ENCODE assay signal across 1 cellular context in genomic region chr4:17576932-17577659, GRCh38.
TF ChIP-seq lines count a peak whose summit lies in the region.

TSS of gene LAP3 (plus strand) at chr4:17577198. CDS start at chr4:17577466, 268 bp downstream.

TF ChIP-seq in HepG2, 621 proteins besides CTCF, POLR2A, EP300 and RAD21 (continued from another document and continues in another):
- TF ChIP-seq PAXIP1 (CRISPR knock-in tag; conservative IDR thresholded peaks at IDR 0.05) (peak; percentile 39; the same call in 1 of the 2 replicates), NKX3-1 (CRISPR knock-in tag; IDR thresholded peaks at IDR 0.05) (no peak), GATAD1 (CRISPR knock-in tag; IDR thresholded peaks at IDR 0.05) (peak; percentile 68; the same call in 1 of the 2 replicates), ZBTB43 (CRISPR knock-in tag; conservative IDR thresholded peaks at IDR 0.05) (no peak), MYC (CRISPR knock-in tag; IDR thresholded peaks at IDR 0.05; ENCODE audit: borderline replicate concordance) (peak; percentile 98), ZNF639 (CRISPR knock-in tag; conservative IDR thresholded peaks at IDR 0.05) (peak; percentile 79; the same call in 1 of the 2 replicates), ZC3H13 (CRISPR knock-in tag; IDR thresholded peaks at IDR 0.05) (peak; percentile 93), FOXP4 (CRISPR knock-in tag; IDR thresholded peaks at IDR 0.05) (0 out of 2 replicates have a peak, but pooled peaks have one; percentile 12), CEBPG (CRISPR knock-in tag; IDR thresholded peaks at IDR 0.05) (no peak; the same call in 1 of the 2 replicates), ZNF761 (CRISPR knock-in tag; conservative IDR thresholded peaks at IDR 0.05) (no peak), IKZF4 (CRISPR knock-in tag; IDR thresholded peaks at IDR 0.05; ENCODE audit: borderline replicate concordance, low read depth, not compliant biosample characterization) (peak; percentile 71), FOXA1 (IDR thresholded peaks at IDR 0.05) (no peak), FOXA1 (CRISPR knock-in tag; IDR thresholded peaks at IDR 0.05) (no peak), ETV6 (CRISPR knock-in tag; conservative IDR thresholded peaks at IDR 0.05) (peak; percentile 65; the same call in 1 of the 2 replicates), MLLT10 (CRISPR knock-in tag; IDR thresholded peaks at IDR 0.05) (no peak), NFATC3 (CRISPR knock-in tag; IDR thresholded peaks at IDR 0.05) (no peak), GABPB1 (CRISPR knock-in tag; IDR thresholded peaks at IDR 0.05) (peak; percentile 91), ZNF136 (CRISPR knock-in tag; IDR thresholded peaks at IDR 0.05; ENCODE audit: low read depth) (no peak), ELK4 (CRISPR knock-in tag; IDR thresholded peaks at IDR 0.05; ENCODE audit: borderline replicate concordance) (no peak), ZNF460 (CRISPR knock-in tag; IDR thresholded peaks at IDR 0.05; ENCODE audit: borderline replicate concordance) (no peak; the same call in 1 of the 2 replicates), ZGPAT (CRISPR knock-in tag; IDR thresholded peaks at IDR 0.05) (peak; percentile 87), SMARCE1 (IDR thresholded peaks at IDR 0.05; ENCODE audit: borderline replicate concordance) (no peak), ZNF644 (CRISPR knock-in tag; IDR thresholded peaks at IDR 0.05; ENCODE audit: low read depth) (no peak), SPEN (CRISPR knock-in tag; IDR thresholded peaks at IDR 0.05; ENCODE audit: low read depth) (no peak; the same call in 1 of the 2 replicates), KDM4B (CRISPR knock-in tag; IDR thresholded peaks at IDR 0.05) (no peak), FUBP1 (CRISPR knock-in tag; IDR thresholded peaks at IDR 0.05; ENCODE audit: borderline replicate concordance) (no peak), ZNF556 (CRISPR knock-in tag; IDR thresholded peaks at IDR 0.05; ENCODE audit: borderline replicate concordance) (no peak), DBP (CRISPR knock-in tag; IDR thresholded peaks at IDR 0.05; ENCODE audit: not compliant biosample characterization) (peak; percentile 73), GTF3A (CRISPR knock-in tag; conservative IDR thresholded peaks at IDR 0.05) (no peak), ZNF678 (CRISPR knock-in tag; IDR thresholded peaks at IDR 0.05) (no peak), PRDM10 (CRISPR knock-in tag; IDR thresholded peaks at IDR 0.05; ENCODE audit: low read depth) (no peak), ZNF589 (CRISPR knock-in tag; conservative IDR thresholded peaks at IDR 0.05) (peak; percentile 86; the same call in 1 of the 2 replicates), ZNF703 (CRISPR knock-in tag; IDR thresholded peaks at IDR 0.05; ENCODE audit: borderline replicate concordance) (no peak; the same call in 1 of the 2 replicates), SOX6 (IDR thresholded peaks at IDR 0.05) (no peak), SOX6 (CRISPR knock-in tag; IDR thresholded peaks at IDR 0.05) (no peak; the same call in none of the 2 replicates), KLF11 (CRISPR knock-in tag; IDR thresholded peaks at IDR 0.05) (0 out of 2 replicates have a peak, but pooled peaks have one; percentile 41), RFXANK (CRISPR knock-in tag; IDR thresholded peaks at IDR 0.05) (0 out of 2 replicates have a peak, but pooled peaks have one; percentile 54), ZBTB33 (CRISPR knock-in tag; IDR thresholded peaks at IDR 0.05) (no peak), RBM22 (optimal IDR thresholded peaks at IDR 0.05; ENCODE audit: low read length) (no peak)
